26 cellular contexts compared by ENCODE assay signal in genomic region chr5:128475693-128476092, GRCh38.
"Had no signal": no experiment of that assay in that cellular context is flagged by ENCODE, and none has a peak within 500 bp of the region (broad histone marks: within the 10 kb centered on the region; RNA-seq: fewer than 3 reads in every experiment).

No MANE protein-coding gene starts in this region.

- H3K27me3 Mint-ChIP-seq: naive thymus-derived CD4-positive, alpha-beta T cell; natural killer cell treated with Interleukin-12 subunit alpha and Interleukin-12 subunit beta and Interleukin-15 and Interleukin-18, amount 100 ng/mL, for 72 hours; stimulated activated naive B cell treated with anti-CD40 and anti-IgM and Interleukin-4, amounts not matched to agents 10 μg/mL and 1 μg/mL and 100 μg/mL, for 72 hours had no signal

- H3K36me3 Mint-ChIP-seq: naive thymus-derived CD4-positive, alpha-beta T cell; natural killer cell treated with Interleukin-12 subunit alpha and Interleukin-12 subunit beta and Interleukin-15 and Interleukin-18, amount 100 ng/mL, for 72 hours; stimulated activated naive B cell treated with anti-CD40 and anti-IgM and Interleukin-4, amounts not matched to agents 10 μg/mL and 1 μg/mL and 100 μg/mL, for 72 hours had no signal

- H3K27me3 ChIP-seq: left lung, pancreas, right lobe of liver, stomach, testis, thyroid gland, upper lobe of left lung, vagina had no signal

- H3K27ac ChIP-seq: left lung, pancreas, prostate gland, right lobe of liver, stomach, testis, thyroid gland, transverse colon, upper lobe of left lung, vagina had no signal

- H3K27ac Mint-ChIP-seq: naive thymus-derived CD4-positive, alpha-beta T cell; natural killer cell treated with Interleukin-12 subunit alpha and Interleukin-12 subunit beta and Interleukin-15 and Interleukin-18, amount 100 ng/mL, for 72 hours; stimulated activated naive B cell treated with anti-CD40 and anti-IgM and Interleukin-4, amounts not matched to agents 10 μg/mL and 1 μg/mL and 100 μg/mL, for 72 hours had no signal

- H3K4me3 ChIP-seq: left lung, lung, mucosa of descending colon, pancreas, prostate gland, right lobe of liver, smooth muscle cell, stomach, testis, thyroid gland, transverse colon, upper lobe of left lung, vagina had no signal

- ATAC-seq: left colon; left lung; mucosa of descending colon; naive thymus-derived CD4-positive, alpha-beta T cell; natural killer cell treated with Interleukin-12 subunit alpha and Interleukin-12 subunit beta and Interleukin-15 and Interleukin-18, amount 100 ng/mL, for 72 hours; pancreas; right lobe of liver; stimulated activated naive B cell treated with anti-CD40 and anti-IgM and Interleukin-4, amounts not matched to agents 10 μg/mL and 1 μg/mL and 100 μg/mL, for 72 hours; stimulated activated naive CD8-positive, alpha-beta T cell treated with anti-CD3 and anti-CD28 coated beads, Interleukin-15, Interleukin-2, amounts not matched to agents 100 U/mL and 50 U/mL, for 24 hours had no signal

- H3K9me3 ChIP-seq: left lung, mucosa of descending colon, pancreas, prostate gland, right lobe of liver, stomach, testis, thyroid gland, transverse colon, upper lobe of left lung, vagina had no signal

- H3K4me1 ChIP-seq: left lung, pancreas, prostate gland, right lobe of liver, testis, thyroid gland, transverse colon, vagina had no signal

- FAIRE-seq: keratinocyte had no signal

- DNase-seq: hippocampal formation; kidney glomerular epithelial cell; left colon; left lung; midbrain; mucosa of descending colon; naive thymus-derived CD4-positive, alpha-beta T cell; pancreas; posterior cingulate gyrus; retina; right lobe of liver; stimulated activated CD4-positive, alpha-beta T cell treated with anti-CD3 and anti-CD28 coated beads, Interleukin-2, amount 100 ng/mL, for 24 hours; stimulated activated CD4-positive, alpha-beta T cell treated with anti-CD3 and anti-CD28 coated beads, Interleukin-4, amount 100 ng/mL, for 1 hour; stimulated activated naive B cell treated with anti-CD40 and anti-IgM and Interleukin-4, amounts not matched to agents 10 μg/mL and 1 μg/mL and 100 μg/mL, for 72 hours; stimulated activated naive CD8-positive, alpha-beta T cell treated with anti-CD3 and anti-CD28 coated beads, Interleukin-15, Interleukin-2, amounts not matched to agents 100 U/mL and 50 U/mL, for 24 hours; stomach; testis; thyroid gland; transverse colon; upper lobe of left lung had no signal

- H3K36me3 ChIP-seq: left lung, pancreas, prostate gland, right lobe of liver, stomach, thyroid gland, transverse colon, upper lobe of left lung, vagina had no signal

- H3K9me3 Mint-ChIP-seq: stimulated activated naive B cell treated with anti-CD40 and anti-IgM and Interleukin-4, amounts not matched to agents 10 μg/mL and 1 μg/mL and 100 μg/mL, for 72 hours had no signal

- H3K4me1 Mint-ChIP-seq: naive thymus-derived CD4-positive, alpha-beta T cell; stimulated activated naive B cell treated with anti-CD40 and anti-IgM and Interleukin-4, amounts not matched to agents 10 μg/mL and 1 μg/mL and 100 μg/mL, for 72 hours had no signal

- H3K4me3 Mint-ChIP-seq: naive thymus-derived CD4-positive, alpha-beta T cell; natural killer cell treated with Interleukin-12 subunit alpha and Interleukin-12 subunit beta and Interleukin-15 and Interleukin-18, amount 100 ng/mL, for 72 hours; stimulated activated naive B cell treated with anti-CD40 and anti-IgM and Interleukin-4, amounts not matched to agents 10 μg/mL and 1 μg/mL and 100 μg/mL, for 72 hours had no signal
